14 cellular contexts compared by ENCODE assay signal in the genomic region with DNA sequence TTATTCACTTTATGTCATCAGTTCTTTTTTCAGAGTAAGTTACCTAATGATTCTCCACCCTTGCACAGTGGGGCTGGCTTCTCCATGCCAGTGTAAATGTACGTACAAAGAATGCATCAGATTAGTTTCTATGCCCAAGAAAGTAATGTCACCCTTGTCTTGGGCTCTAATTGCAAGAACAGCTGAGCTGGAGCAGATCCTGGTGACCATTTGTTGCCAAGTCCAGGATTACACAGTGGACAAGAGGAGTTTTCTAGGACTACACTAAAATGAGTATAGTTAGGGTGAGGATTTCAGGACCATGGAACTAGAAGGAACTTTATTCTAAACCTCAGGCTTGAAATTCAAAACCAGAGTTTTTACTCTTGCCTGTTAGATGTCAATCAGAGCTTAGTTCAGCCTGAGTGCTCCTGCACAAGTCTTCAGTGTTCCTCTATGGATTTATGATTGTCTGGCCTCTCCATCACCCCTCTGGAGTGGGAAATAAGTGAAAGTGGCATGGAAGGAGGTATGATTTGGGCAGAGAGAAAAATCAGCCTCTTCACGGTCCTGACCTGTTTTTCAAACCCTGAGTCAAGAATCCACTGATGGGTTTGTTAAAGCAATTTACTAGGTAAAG. TPM values are rescaled to one million over a fixed set of nuclear protein-coding genes. Genes with fewer than 3 reads are reported as not detected.
DNase-seq lines count a peak whose midpoint lies in the region; ATAC-seq, FAIRE-seq and TF ChIP-seq lines count a peak whose summit lies in the region.
"Had no signal": no experiment of that assay in that cellular context is flagged by ENCODE, and none has a peak within 500 bp of the region (broad histone marks: within the 10 kb centered on the region; RNA-seq: fewer than 3 reads in every experiment).

No MANE protein-coding gene starts in this region.

- in situ Hi-C loops in HepG2 (cut with HindIII; ENCODE audit: extremely low pct_ligation_motif_present, low pct_unique_long_range_greater_than_20kb) = no loop called here

- no peaks in the 10 kb centered on the region for H3K27me3 Mint-ChIP-seq in activated naive CD8-positive, alpha-beta T cell treated with anti-CD3 and anti-CD28 coated beads, Interleukin-2, amount 50 U/mL, for 24 hours
- no peaks in the 10 kb centered on the region for H3K27me3 Mint-ChIP-seq in nephron (ENCODE audit: low read depth)
- H3K27me3 Mint-ChIP-seq: activated naive CD8-positive, alpha-beta T cell treated with anti-CD3 and anti-CD28 coated beads, Interleukin-2, amount 10 ng/mL, durations not matched to agents 7 days and 5 days had no signal

- peak overlapping the region; percentile 26 for H3K27ac Mint-ChIP-seq in activated naive CD8-positive, alpha-beta T cell treated with anti-CD3 and anti-CD28 coated beads, Interleukin-2, amount 50 U/mL, for 24 hours
- H3K27ac Mint-ChIP-seq in nephron = peak overlapping the region; percentile 91 to 98 (median 94)
- H3K27ac Mint-ChIP-seq: activated naive CD8-positive, alpha-beta T cell treated with anti-CD3 and anti-CD28 coated beads, Interleukin-2, amount 10 ng/mL, durations not matched to agents 7 days and 5 days had no signal

- H3K9ac ChIP-seq in HepG2 (ENCODE audit: insufficient read depth, low read depth, low read length) = no peak overlapping the region

- TF ChIP-seq EP300 in HepG2 (IDR thresholded peaks at IDR 0.05; ENCODE audit: low read depth in 2 of 2, low read length in 2 of 2) = no peak
- no peak for TF ChIP-seq EP300 in HepG2 (CRISPR knock-in tag; IDR thresholded peaks at IDR 0.05; ENCODE audit: borderline replicate concordance)

- intact Hi-C loops in HepG2 (cut with micrococcal nuclease; ENCODE audit: unreplicated experiment) (no loop called here), right lobe of liver (cut with DNase I) (no loop called here)

- no TSS peak for BruUV-seq in HepG2 (replicated peaks; lab: Mats Ljungman, UMichigan)

- no peaks in the 10 kb centered on the region for H3K79me2 ChIP-seq in HepG2 (ENCODE audit: insufficient read depth, low read length)

- WGBS in HepG2 (ENCODE audit: low lambda C conversion rate) = 91% methylated on average over 2 of the region's 2 CpGs
- whole genome bisulfite sequencing in right lobe of liver (ENCODE audit: insufficient coverage, low coverage, low lambda C conversion rate, missing lambda C conversion rate) = 90% methylated on average over 2 of the region's 2 CpGs

- no peak for TF ChIP-seq RAD21 in HepG2 (CRISPR knock-in tag; IDR thresholded peaks at IDR 0.05)

- no peak overlapping the region for H2AFZ ChIP-seq in HepG2 (ENCODE audit: low read length)

- ATAC-seq in HepG2 (no peak), right lobe of liver (no peak), HG02623 (IDR thresholded peaks at IDR 0.05; ENCODE audit: unreplicated experiment) (no peak), HG03520 (IDR thresholded peaks at IDR 0.05; ENCODE audit: unreplicated experiment) (no peak), GM21528 (IDR thresholded peaks at IDR 0.05; ENCODE audit: low FRiP score, unreplicated experiment) (no peak)
- ATAC-seq in activated naive CD8-positive, alpha-beta T cell treated with anti-CD3 and anti-CD28 coated beads, Interleukin-2, amount 50 U/mL, for 24 hours = no peak

- no peaks in the 10 kb centered on the region for H3K9me3 Mint-ChIP-seq in activated naive CD8-positive, alpha-beta T cell treated with anti-CD3 and anti-CD28 coated beads, Interleukin-2, amount 50 U/mL, for 24 hours
- no peaks in the 10 kb centered on the region for H3K9me3 Mint-ChIP-seq in nephron
- H3K9me3 Mint-ChIP-seq: H9 had no signal

- no peaks in the 10 kb centered on the region for H3K36me3 Mint-ChIP-seq in activated naive CD8-positive, alpha-beta T cell treated with anti-CD3 and anti-CD28 coated beads, Interleukin-2, amount 50 U/mL, for 24 hours (ENCODE audit: low read depth)
- no peaks in the 10 kb centered on the region for H3K36me3 Mint-ChIP-seq in nephron (ENCODE audit: low read depth)

- no peak for FAIRE-seq in HepG2 (lab: Jason Lieb, UNC)

- CTCF ChIA-PET in HepG2 (lab: Yijun Ruan, JAX; ENCODE audit: low intra/inter-chr PET ratio, low total read pairs) = no interaction called here

- no peak for TF ChIP-seq CTCF in HepG2 (CRISPR knock-in tag; IDR thresholded peaks at IDR 0.05)
- TF ChIP-seq CTCF in right lobe of liver (IDR thresholded peaks at IDR 0.05) = no peak
- TF ChIP-seq CTCF in nephron (IDR thresholded peaks at IDR 0.05; ENCODE audit: unreplicated experiment in 3 of 3) = no peak

- H3K4me3 Mint-ChIP-seq in activated naive CD8-positive, alpha-beta T cell treated with anti-CD3 and anti-CD28 coated beads, Interleukin-2, amount 50 U/mL, for 24 hours = no peak overlapping the region
- peak overlapping the region in 2 of 3 experiments; percentile 30 to 68 for H3K4me3 Mint-ChIP-seq in nephron
- H3K4me3 Mint-ChIP-seq: activated naive CD8-positive, alpha-beta T cell treated with anti-CD3 and anti-CD28 coated beads, Interleukin-2, amount 10 ng/mL, durations not matched to agents 7 days and 5 days; H9 had no signal

- H3K27ac ChIP-seq in HepG2 (ENCODE audit: extremely low read length, insufficient read depth, low read length) (no peak overlapping the region), right lobe of liver (no peak overlapping the region)

- H3K4me1 Mint-ChIP-seq in activated naive CD8-positive, alpha-beta T cell treated with anti-CD3 and anti-CD28 coated beads, Interleukin-2, amount 50 U/mL, for 24 hours = peaks cover 58% of the 10 kb centered on the region
- H3K4me1 Mint-ChIP-seq in nephron = peaks cover 76% of the 10 kb centered on the region

- H3K27me3 ChIP-seq in HepG2 (ENCODE audit: control insufficient read depth in 1 of 2, insufficient read depth in 2 of 2, low read length in 2 of 2) = no peaks in the 10 kb centered on the region
- no peaks in the 10 kb centered on the region for H3K27me3 ChIP-seq in right lobe of liver

- no peaks in the 10 kb centered on the region for H4K20me1 ChIP-seq in HepG2 (ENCODE audit: insufficient read depth, low read length)

- peaks cover 54% of the 10 kb centered on the region for H3K4me1 ChIP-seq in HepG2 (ENCODE audit: insufficient read depth, low read length)
- no peaks in the 10 kb centered on the region for H3K4me1 ChIP-seq in right lobe of liver

- H3K36me3 ChIP-seq in HepG2 (replicated peaks in 1 of 2; ENCODE audit: control insufficient read depth in 1 of 2, insufficient read depth in 2 of 2, low read length in 2 of 2) (no peaks in the 10 kb centered on the region), right lobe of liver (no peaks in the 10 kb centered on the region)

- no peaks in the 10 kb centered on the region for H3K9me3 ChIP-seq in HepG2 (ENCODE audit: low read length)
- no peaks in the 10 kb centered on the region for H3K9me3 ChIP-seq in right lobe of liver

- H3K4me3 ChIP-seq in HepG2 (replicated peaks in 1 of 3; ENCODE audit: insufficient read depth in 1 of 3, low read depth in 2 of 3, low read length in 3 of 3) (no peak overlapping the region), right lobe of liver (no peak overlapping the region)
- H3K4me3 ChIP-seq: lung had no signal

- POLR2A ChIA-PET in HepG2 (lab: Yijun Ruan, JAX) = interaction anchor here (2.6 to 4.7 kb wide), 2 partner anchors 8 to 13 kb away, joined by 8 to 55 read pairs; no protein-coding TSS in a partner anchor

- no peak overlapping the region for H3K4me2 ChIP-seq in HepG2 (ENCODE audit: low read depth, low read length)

- TF ChIP-seq POLR2A in HepG2 (IDR thresholded peaks at IDR 0.05; ENCODE audit: insufficient read depth in 1 of 2, low read depth in 2 of 2, low read length in 2 of 2) (no peak), right lobe of liver (IDR thresholded peaks at IDR 0.05) (no peak)

- no peak for DNase-seq in HepG2 (ENCODE audit: low spot score)
- DNase-seq in right lobe of liver = no peak
- DNase-seq in activated naive CD8-positive, alpha-beta T cell treated with anti-CD3 and anti-CD28 coated beads, Interleukin-2, amount 50 U/mL, for 24 hours = no peak
- DNase-seq in activated CD4-positive, CD25-positive, alpha-beta regulatory T cell treated with anti-CD3 and anti-CD28 coated beads, Interleukin-2, amount 50 U/mL, for 72 hours = no peak
- DNase-seq: activated naive CD8-positive, alpha-beta T cell treated with anti-CD3 and anti-CD28 coated beads, Interleukin-2, amount 10 ng/mL, durations not matched to agents 7 days and 5 days; H9; NCI-H1436; SHP77; stimulated activated CD4-positive, alpha-beta T cell treated with anti-CD3 and anti-CD28 coated beads, Interleukin-2, amount 100 ng/mL, for 24 hours had no signal

TF ChIP-seq in HepG2, 621 proteins besides CTCF, POLR2A, EP300 and RAD21 (continues in another document):
- TF ChIP-seq ZNF33B (CRISPR knock-in tag; IDR thresholded peaks at IDR 0.05) = no peak

RNA-seq across cellular contexts. Expression of a gene that starts 29.8 kb away (rescaled TPM):
- total RNA-seq in HepG2 (2016; rRNA removed; fragmentation: Illumina TruSeq; extraction: Trizol) (32.0 and 104 TPM in 2 replicates), right lobe of liver (100 to 1,000 TPM; 147 to 220 (median 178) TPM)
- 39.6 and 40.9 TPM in 2 replicates for total RNA-seq in HepG2 (2016; cell fraction: cytosol; rRNA removed; fragmentation: Illumina TruSeq; extraction: Trizol; ENCODE audit: low read depth)
- total RNA-seq in HepG2 (2016; cell fraction: insoluble cytoplasmic fraction; rRNA removed; fragmentation: Illumina TruSeq; extraction: Trizol) = 30.2 and 107 TPM in 2 replicates
- total RNA-seq in HepG2 (2016; cell fraction: membrane; rRNA removed; fragmentation: Illumina TruSeq; extraction: Trizol) = 84.5 and 86.5 TPM in 2 replicates
- total RNA-seq in HepG2 (2016; cell fraction: nucleus; rRNA removed; fragmentation: Illumina TruSeq; extraction: Trizol) = 54.5 and 55.6 TPM in 2 replicates
- 137 and 144 TPM in 2 replicates for polyA plus RNA-seq in HepG2 (2011; rRNA removed)
- 140 and 145 TPM in 2 replicates for polyA plus RNA-seq in HepG2 (2011; cell fraction: cytosol; rRNA removed)
- 80.5 and 83.2 TPM in 2 replicates for polyA plus RNA-seq in HepG2 (2011; cell fraction: nucleus; rRNA removed)
- 391 and 423 TPM in 2 replicates for polyA plus RNA-seq in HepG2 (2012)
- polyA plus RNA-seq in HepG2 (2016; cell fraction: cytosol; fragmentation: Illumina TruSeq; extraction: Trizol; ENCODE audit: low read depth) = 248 and 249 TPM in 2 replicates
- 461 and 517 TPM in 2 replicates for polyA plus RNA-seq in HepG2 (2016; cell fraction: insoluble cytoplasmic fraction; fragmentation: Illumina TruSeq; extraction: Trizol; ENCODE audit: low read depth)
- polyA plus RNA-seq in HepG2 (2016; cell fraction: membrane; fragmentation: Illumina TruSeq; extraction: Trizol; ENCODE audit: low read depth) = 274 and 290 TPM in 2 replicates
- polyA plus RNA-seq in HepG2 (2016; cell fraction: nucleus; fragmentation: Illumina TruSeq; extraction: Trizol; ENCODE audit: insufficient read depth, low read depth) = 271 and 294 TPM in 2 replicates
- polyA minus RNA-seq in HepG2 (2011; rRNA and poly(A)+ RNA removed; ENCODE audit: low replicate concordance) = 74.9 and 159 TPM in 2 replicates
- polyA minus RNA-seq in HepG2 (2011; cell fraction: cytosol; rRNA and poly(A)+ RNA removed) = 114 and 126 TPM in 2 replicates
- polyA minus RNA-seq in HepG2 (2011; cell fraction: nucleus; rRNA and poly(A)+ RNA removed) = 41.5 and 41.8 TPM in 2 replicates
